Comparison of ENCODE assay signal across 8 cellular contexts in the genomic region with DNA sequence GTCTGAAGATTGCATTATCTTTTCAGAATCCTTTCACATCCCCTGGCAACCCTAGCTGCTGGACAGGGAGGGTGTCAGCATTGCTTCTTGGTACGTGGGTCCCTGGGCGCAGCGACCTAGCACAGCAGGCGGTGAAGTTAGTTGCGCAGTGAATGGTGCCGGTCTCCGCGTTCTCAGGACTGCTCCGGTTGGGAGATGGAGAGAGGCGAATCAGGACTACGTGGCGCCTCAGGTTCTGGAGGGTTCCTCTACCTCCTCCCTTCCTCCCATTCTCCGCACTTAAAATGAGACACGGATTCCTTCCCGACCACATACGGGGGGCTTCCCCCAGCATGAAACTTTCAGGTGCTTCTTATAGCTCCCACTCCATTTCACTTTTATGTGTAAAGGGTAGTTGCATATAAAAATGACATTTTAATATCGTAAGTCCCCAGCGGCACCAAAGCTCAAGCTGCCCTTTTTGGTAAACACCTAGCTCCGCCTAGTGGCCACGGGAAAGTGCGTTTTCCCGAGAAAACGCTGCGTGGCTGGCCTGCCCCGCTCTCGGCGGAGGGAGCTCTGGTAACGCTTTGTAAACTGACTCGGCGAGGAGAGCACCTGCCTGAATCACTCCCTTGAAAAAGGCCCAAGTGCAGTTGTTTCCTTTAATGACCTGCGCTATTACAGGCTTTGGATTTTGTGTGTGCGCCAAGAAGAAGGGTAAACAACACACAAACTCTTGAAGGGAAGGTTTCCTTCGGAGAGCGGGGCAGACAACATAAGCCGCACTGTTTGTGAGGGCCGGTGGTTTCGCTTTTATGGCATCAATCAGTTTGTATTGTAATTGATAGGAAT. TPM values are rescaled to one million over a fixed set of nuclear protein-coding genes. Genes with fewer than 3 reads are reported as not detected.
DNase-seq lines count a peak whose midpoint lies in the region; ATAC-seq, FAIRE-seq and TF ChIP-seq lines count a peak whose summit lies in the region.

No MANE protein-coding gene starts in this region.

- peak overlapping the region; percentile 33 to 60; a peak in 4 of 6 replicates for H3K27ac ChIP-seq in A549
- no peak overlapping the region for H3K27ac ChIP-seq in OCI-LY3 (ENCODE audit: low read length)
- no peak overlapping the region for H3K27ac ChIP-seq in mucosa of rectum (ENCODE audit: low read depth in 2 of 2, low read length in 2 of 2)

- H3K9me3 ChIP-seq in A549 (no peaks in the 10 kb centered on the region), OCI-LY3 (ENCODE audit: insufficient read depth, low read length) (no peaks in the 10 kb centered on the region), mucosa of rectum (ENCODE audit: control insufficient read depth in 2 of 2, low read length in 2 of 2) (no peaks in the 10 kb centered on the region)

- H4K20me1 ChIP-seq in OCI-LY3 (ENCODE audit: insufficient read depth, low read length): no peaks in the 10 kb centered on the region

- CTCF ChIA-PET in A549 (lab: Yijun Ruan, JAX): interaction anchor here (0.6 to 4.9 kb wide), 64 partner anchors 8 to 767 kb away, joined by 3 to 51 read pairs (median 4); a partner anchor contains a TSS

- H3K36me3 ChIP-seq in OCI-LY3 (replicated peaks; ENCODE audit: low read depth, low read length) (no peaks in the 10 kb centered on the region), mucosa of rectum (ENCODE audit: control insufficient read depth in 2 of 2, insufficient read depth in 2 of 2, low read length in 2 of 2) (no peaks in the 10 kb centered on the region)

- H3K4me3 ChIP-seq in A549 (peak overlapping the region; percentile 35), OCI-LY3 (ENCODE audit: low read length) (peak overlapping the region; percentile 70), epithelial cell of proximal tubule (ENCODE audit: low read depth, low read length) (peak overlapping the region; percentile 58), mucosa of rectum (ENCODE audit: low read length in 2 of 2) (peak overlapping the region; percentile 62 to 74)

- no peaks in the 10 kb centered on the region for H3K79me2 ChIP-seq in OCI-LY3 (ENCODE audit: low read length)

- TF ChIP-seq POLR2A in A549 (IDR thresholded peaks at IDR 0.05; ENCODE audit: low read length): no peak

- H3K9ac ChIP-seq in OCI-LY3 (ENCODE audit: low read length) (peak overlapping the region; percentile 28; the same call in 1 of the 2 replicates), mucosa of rectum (ENCODE audit: low read depth in 1 of 2, low read length in 2 of 2) (peak overlapping the region; percentile 39 to 60)

- H3K4me1 ChIP-seq in A549 (0 out of 3 replicates have a peak, but pooled peaks cover 3% of the 10 kb centered on the region), OCI-LY3 (ENCODE audit: low read length) (peaks cover 17% of the 10 kb centered on the region), mucosa of rectum (ENCODE audit: control insufficient read depth in 2 of 2, insufficient read depth in 2 of 2, low read length in 2 of 2) (peaks cover 9 to 11% of the 10 kb centered on the region in 2 donors)

- peak; percentile 86 to 89 for ATAC-seq in A549

- H3K4me2 ChIP-seq in A549 (peak overlapping the region; percentile 73), OCI-LY3 (ENCODE audit: low read length) (peak overlapping the region; percentile 67)

- peak; percentile 96 to 97 for TF ChIP-seq RAD21 in A549 (conservative IDR thresholded peaks at IDR 0.05 in 1 of 2, IDR thresholded peaks at IDR 0.05 in 1 of 2)

- POLR2A ChIA-PET in A549 (lab: Yijun Ruan, JAX): interaction anchor here (1.1 kb wide), 2 partner anchors 61 to 90 kb away, joined by 3 to 4 read pairs; a partner anchor contains a TSS

- H2AFZ ChIP-seq in OCI-LY3 (ENCODE audit: low read depth, low read length): peak overlapping the region; percentile 79; the same call in 1 of the 2 replicates

- TF ChIP-seq CTCF in A549 (IDR thresholded peaks at IDR 0.05) (peak; percentile 99), OCI-LY3 (IDR thresholded peaks at IDR 0.05; ENCODE audit: low read depth, low read length) (peak; percentile 91), epithelial cell of proximal tubule (conservative IDR thresholded peaks at IDR 0.05; ENCODE audit: low read depth, low read length) (peak; percentile 95)

- 18% methylated on average over 37 of the region's 37 CpGs for WGBS in A549 (ENCODE audit: missing lambda C conversion rate)

- no peak for TF ChIP-seq EP300 in A549 (IDR thresholded peaks at IDR 0.05)

- DNase-seq in A549 (ENCODE audit: low read depth in 1 of 2, low spot score in 1 of 2) (peak; percentile 44 to 78), GM18507 (ENCODE audit: extremely low spot score, insufficient read length, low read depth) (peak; percentile 46), HT-29 (ENCODE audit: low spot score) (peak; percentile 92), activated T-cell treated with anti-CD3 and anti-CD28 coated beads for 4 hours (peak; percentile 71), epithelial cell of proximal tubule (ENCODE audit: low read depth) (peak; percentile 46)
- DNase-seq in stimulated activated CD8-positive, alpha-beta memory T cell treated with anti-CD3 and anti-CD28 coated beads, Interleukin-2, amount 100 ng/mL, for 1 hour (ENCODE audit: low read depth in 2 of 2): peak; percentile 38 to 50

- FAIRE-seq in A549 (lab: Jason Lieb, UNC): no peak
- peak; percentile 84 for FAIRE-seq in GM18507 (lab: Jason Lieb, UNC)

- peaks cover 2% of the 10 kb centered on the region for H3K27me3 ChIP-seq in OCI-LY3 (ENCODE audit: low read depth, low read length)
- peaks cover 0 to 2% of the 10 kb centered on the region in 2 donors for H3K27me3 ChIP-seq in mucosa of rectum (ENCODE audit: control insufficient read depth in 2 of 2, insufficient read depth in 2 of 2, low read length in 2 of 2)

TF ChIP-seq in A549, 52 proteins besides CTCF, POLR2A, EP300 and RAD21:
- TF ChIP-seq, protein P1, sequence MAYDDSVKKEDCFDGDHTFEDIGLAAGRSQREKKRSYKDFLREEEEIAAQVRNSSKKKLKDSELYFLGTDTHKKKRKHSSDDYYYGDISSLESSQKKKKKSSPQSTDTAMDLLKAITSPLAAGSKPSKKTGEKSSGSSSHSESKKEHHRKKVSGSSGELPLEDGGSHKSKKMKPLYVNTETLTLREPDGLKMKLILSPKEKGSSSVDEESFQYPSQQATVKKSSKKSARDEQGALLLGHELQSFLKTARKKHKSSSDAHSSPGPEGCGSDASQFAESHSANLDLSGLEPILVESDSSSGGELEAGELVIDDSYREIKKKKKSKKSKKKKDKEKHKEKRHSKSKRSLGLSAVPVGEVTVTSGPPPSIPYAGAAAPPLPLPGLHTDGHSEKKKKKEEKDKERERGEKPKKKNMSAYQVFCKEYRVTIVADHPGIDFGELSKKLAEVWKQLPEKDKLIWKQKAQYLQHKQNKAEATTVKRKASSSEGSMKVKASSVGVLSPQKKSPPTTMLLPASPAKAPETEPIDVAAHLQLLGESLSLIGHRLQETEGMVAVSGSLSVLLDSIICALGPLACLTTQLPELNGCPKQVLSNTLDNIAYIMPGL (CRISPR knock-in tag; IDR thresholded peaks at IDR 0.05; ENCODE audit: borderline replicate concordance): no peak
- TF ChIP-seq CBX2 (IDR thresholded peaks at IDR 0.05; ENCODE audit: borderline replicate concordance, low read depth) (no peak), NR3C1 (IDR thresholded peaks at IDR 0.05) (no peak), KDM5A (IDR thresholded peaks at IDR 0.05) (no peak), MAZ (IDR thresholded peaks at IDR 0.05; ENCODE audit: borderline replicate concordance, low read depth, low read length) (no peak), SMC3 (IDR thresholded peaks at IDR 0.05) (peak; percentile 96), KDM1A (IDR thresholded peaks at IDR 0.05; ENCODE audit: low read depth) (no peak), BHLHE40 (IDR thresholded peaks at IDR 0.05; ENCODE audit: low read depth, low read length) (no peak)
- TF ChIP-seq, protein P2, sequence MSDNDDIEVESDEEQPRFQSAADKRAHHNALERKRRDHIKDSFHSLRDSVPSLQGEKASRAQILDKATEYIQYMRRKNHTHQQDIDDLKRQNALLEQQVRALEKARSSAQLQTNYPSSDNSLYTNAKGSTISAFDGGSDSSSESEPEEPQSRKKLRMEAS (IDR thresholded peaks at IDR 0.05): peak; percentile 46

RNA-seq across cellular contexts. Expression of a gene that starts 32.9 kb away (rescaled TPM):
- polyA plus RNA-seq in A549 (2011; rRNA removed): 21.4 and 25.3 TPM in 2 replicates
- 14.3 and 17.6 TPM in 2 replicates for polyA plus RNA-seq in A549 (2012; cell fraction: cytosol; rRNA removed)
- 13.8 and 22.1 TPM in 2 replicates for polyA plus RNA-seq in A549 (2012; cell fraction: nucleus; rRNA removed)
- polyA plus RNA-seq in A549 (2017; fragmentation: RNase III; extraction: RNeasy Plus Mini Kit Qiagen cat#74134 plus additional on column Dnase treatment): 7.2 to 9.3 TPM (median 9.2 TPM) in 3 replicates
- 27.5 and 33.4 TPM in 2 replicates for polyA minus RNA-seq in A549 (2011; rRNA and poly(A)+ RNA removed)
- total RNA-seq in HT-29 (2014; rRNA removed; shearing (Covaris generic)): not detected in 2 replicates
- total RNA-seq in epithelial cell of proximal tubule: 0.23 and 0.87 TPM in 2 replicates

Comparison
In these comparisons a context has a peak if more than half of its experiments do, and no peak if none do; other contexts are left out.
1. H3K27ac ChIP-seq: peak in A549 (2 of 2); none in OCI-LY3 (single experiment) and mucosa of rectum (0 of 2).
2. Peak in every context shown above with its lines, with median percentiles within 50 percentile points of each other: DNase-seq, H3K4me3 ChIP-seq and CTCF ChIP-seq.